15 cellular contexts compared by ENCODE assay signal in the genomic region with DNA sequence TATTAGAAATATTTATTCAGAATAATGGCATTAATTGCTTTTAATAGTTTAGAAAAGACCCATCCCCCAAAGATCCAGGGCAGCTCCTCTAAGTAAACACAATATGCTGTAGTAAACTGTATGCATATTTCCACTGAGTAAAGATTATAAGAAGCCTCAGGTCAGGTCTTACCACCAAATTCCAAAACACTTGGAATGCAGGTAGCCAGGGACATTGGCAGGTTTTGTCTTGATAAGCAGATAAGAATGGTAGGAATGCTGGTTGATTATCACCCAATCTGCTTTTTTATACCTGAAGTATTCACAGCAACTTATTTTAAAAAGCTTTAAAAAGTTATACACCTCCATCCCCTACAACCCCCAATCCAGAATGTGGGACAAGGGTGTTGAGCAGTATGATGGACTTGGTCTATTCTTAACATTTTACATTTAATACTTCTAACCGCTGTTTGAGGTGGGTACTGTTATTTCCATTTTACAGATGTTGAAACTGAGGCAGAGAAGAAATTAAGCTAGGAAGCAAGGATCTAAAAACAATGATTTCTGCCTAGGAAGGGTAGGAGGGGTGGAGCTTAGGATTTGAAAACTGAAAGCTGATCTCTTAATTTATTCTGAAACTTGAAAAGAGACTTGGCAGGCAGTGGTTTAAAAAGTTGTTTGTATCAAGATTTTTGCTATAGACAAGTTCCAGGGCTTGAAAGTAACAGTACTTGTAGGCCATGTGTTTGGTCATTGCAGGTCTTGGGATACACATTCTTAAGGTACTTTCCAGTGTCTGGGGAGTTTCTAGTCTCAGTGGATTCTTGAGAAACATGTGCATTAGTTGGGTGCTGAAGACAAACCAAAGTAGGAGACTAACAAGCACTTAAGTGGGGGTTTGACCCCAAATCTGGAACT. TPM values are rescaled to one million over a fixed set of nuclear protein-coding genes. Genes with fewer than 3 reads are reported as not detected.
DNase-seq lines count a peak whose midpoint lies in the region; ATAC-seq lines count a peak whose summit lies in the region.
"Had no signal": no experiment of that assay in that cellular context is flagged by ENCODE, and none has a peak within 500 bp of the region (broad histone marks: within the 10 kb centered on the region; RNA-seq: fewer than 3 reads in every experiment).

No MANE protein-coding gene starts in this region.

- H3K9me3 Mint-ChIP-seq in activated CD4-positive, alpha-beta memory T cell treated with anti-CD3 and anti-CD28 coated beads for 36 hours: no peaks in the 10 kb centered on the region
- no peaks in the 10 kb centered on the region for H3K9me3 Mint-ChIP-seq in naive thymus-derived CD4-positive, alpha-beta T cell
- H3K9me3 Mint-ChIP-seq: brain had no signal

- no peaks in the 10 kb centered on the region for H3K36me3 Mint-ChIP-seq in activated CD4-positive, alpha-beta memory T cell treated with anti-CD3 and anti-CD28 coated beads for 36 hours
- H3K36me3 Mint-ChIP-seq in naive thymus-derived CD4-positive, alpha-beta T cell: no peaks in the 10 kb centered on the region
- H3K36me3 Mint-ChIP-seq: brain had no signal

- H3K4me3 ChIP-seq in naive thymus-derived CD4-positive, alpha-beta T cell (ENCODE audit: low read length): no peak overlapping the region
- H3K4me3 ChIP-seq in H7 (ENCODE audit: insufficient read depth, low read depth, low read length): no peak overlapping the region
- H3K4me3 ChIP-seq: upper lobe of left lung had no signal

- no peaks in the 10 kb centered on the region for H3K27me3 ChIP-seq in naive thymus-derived CD4-positive, alpha-beta T cell (ENCODE audit: control insufficient read depth in 2 of 2, insufficient read depth in 2 of 2, low read length in 2 of 2)
- H3K27me3 ChIP-seq in H7 (ENCODE audit: control insufficient read depth, insufficient read depth, low read length): no peaks in the 10 kb centered on the region
- H3K27me3 ChIP-seq: neutrophil, upper lobe of left lung had no signal

- peaks cover 5 to 10% of the 10 kb centered on the region in 2 donors for H3K4me1 ChIP-seq in naive thymus-derived CD4-positive, alpha-beta T cell (ENCODE audit: control insufficient read depth in 2 of 2, insufficient read depth in 2 of 2, low read length in 2 of 2)
- H3K4me1 ChIP-seq: upper lobe of left lung had no signal

- CTCF ChIA-PET in activated CD4-positive, alpha-beta memory T cell treated with anti-CD3 and anti-CD28 coated beads for 36 hours (lab: Charles Lee): interaction anchor here (0.8 to 1.4 kb wide), 5 partner anchors 9 to 82 kb away, joined by 3 to 7 read pairs (median 4); no protein-coding TSS in a partner anchor
- CTCF ChIA-PET in naive thymus-derived CD4-positive, alpha-beta T cell (lab: Charles Lee): interaction anchor here (1.2 to 1.6 kb wide), 3 partner anchors 8 to 89 kb away, joined by 3 read pairs; no protein-coding TSS in a partner anchor

- H3K36me3 ChIP-seq in naive thymus-derived CD4-positive, alpha-beta T cell (ENCODE audit: control insufficient read depth in 2 of 3, insufficient read depth in 3 of 3, low read length in 3 of 3): no peaks in the 10 kb centered on the region
- no peaks in the 10 kb centered on the region for H3K36me3 ChIP-seq in H7 (replicated peaks; ENCODE audit: control insufficient read depth, insufficient read depth, low read length)
- H3K36me3 ChIP-seq: neutrophil, upper lobe of left lung had no signal

- H3K27ac ChIP-seq in naive thymus-derived CD4-positive, alpha-beta T cell (ENCODE audit: low read depth, low read length): peak overlapping the region; percentile 5
- H3K27ac ChIP-seq: neutrophil, upper lobe of left lung had no signal

- no peak for DNase-seq in activated CD4-positive, CD25-positive, alpha-beta regulatory T cell treated with anti-CD3 and anti-CD28 coated beads, Interleukin-2, amount 50 U/mL, for 72 hours
- DNase-seq in activated CD4-positive, alpha-beta memory T cell treated with anti-CD3 and anti-CD28 coated beads for 36 hours: no peak
- DNase-seq in naive thymus-derived CD4-positive, alpha-beta T cell: no peak
- DNase-seq in NCI-H524 treated with DMSO at 0.1 percent for 48 hours (lab: John Stamatoyannopoulos, UW): no peak
- DNase-seq in H7: no peak
- DNase-seq in mesenteric fat pad (ENCODE audit: low spot score): no peak
- DNase-seq: 8988T, glutamatergic neuron, NCI-H2081, upper lobe of left lung had no signal

- H3K4me3 Mint-ChIP-seq in activated CD4-positive, alpha-beta memory T cell treated with anti-CD3 and anti-CD28 coated beads for 36 hours: no peak overlapping the region
- H3K4me3 Mint-ChIP-seq in naive thymus-derived CD4-positive, alpha-beta T cell: peak overlapping the region in 6 of 10 donors; percentile 15 to 54 (median 35)
- H3K4me3 Mint-ChIP-seq: brain had no signal

- intact Hi-C loops in activated CD4-positive, alpha-beta memory T cell treated with anti-CD3 and anti-CD28 coated beads for 36 hours (cut with micrococcal nuclease): no loop called here
- intact Hi-C loops in naive thymus-derived CD4-positive, alpha-beta T cell (cut with micrococcal nuclease): loop anchor here in 1 of 2 donors (2.0 kb wide), 1 partner anchor 16 kb away; a partner anchor contains a TSS

- no peaks in the 10 kb centered on the region for H3K27me3 Mint-ChIP-seq in activated CD4-positive, alpha-beta memory T cell treated with anti-CD3 and anti-CD28 coated beads for 36 hours
- peaks cover 0 to 2% (median 0%) of the 10 kb centered on the region in 5 donors for H3K27me3 Mint-ChIP-seq in naive thymus-derived CD4-positive, alpha-beta T cell

- peak overlapping the region; percentile 54 for H3K27ac Mint-ChIP-seq in activated CD4-positive, alpha-beta memory T cell treated with anti-CD3 and anti-CD28 coated beads for 36 hours
- H3K27ac Mint-ChIP-seq in naive thymus-derived CD4-positive, alpha-beta T cell: peak overlapping the region; percentile 23 to 87 (median 60)
- H3K27ac Mint-ChIP-seq: brain had no signal

- POLR2A ChIA-PET in activated CD4-positive, alpha-beta memory T cell treated with anti-CD3 and anti-CD28 coated beads for 36 hours (lab: Charles Lee): interaction anchor here (0.6 kb wide), 1 partner anchor 15 kb away, joined by 3 read pairs; no protein-coding TSS in a partner anchor
- POLR2A ChIA-PET in naive thymus-derived CD4-positive, alpha-beta T cell (lab: Charles Lee): interaction anchor here (1.5 to 3.0 kb wide), 2 partner anchors 8 to 16 kb away, joined by 3 to 10 read pairs; a partner anchor contains a TSS

- peaks cover 20% of the 10 kb centered on the region for H3K4me1 Mint-ChIP-seq in activated CD4-positive, alpha-beta memory T cell treated with anti-CD3 and anti-CD28 coated beads for 36 hours (ENCODE audit: low read depth)
- H3K4me1 Mint-ChIP-seq in naive thymus-derived CD4-positive, alpha-beta T cell: peaks cover 9 to 25% (median 17%) of the 10 kb centered on the region in 7 donors
- H3K4me1 Mint-ChIP-seq: brain had no signal

- peak; percentile 17 to 60 for ATAC-seq in activated CD4-positive, CD25-positive, alpha-beta regulatory T cell treated with anti-CD3 and anti-CD28 coated beads, Interleukin-2, amount 50 U/mL, for 24 hours
- ATAC-seq in HG02798 (IDR thresholded peaks at IDR 0.05; ENCODE audit: poor library complexity, unreplicated experiment): peak; percentile 50
- ATAC-seq in naive thymus-derived CD4-positive, alpha-beta T cell: peak; percentile 61
- ATAC-seq: left lobe of liver had no signal

- no peaks in the 10 kb centered on the region for H3K9me3 ChIP-seq in naive thymus-derived CD4-positive, alpha-beta T cell (ENCODE audit: control insufficient read depth in 2 of 3, low read length in 3 of 3)
- H3K9me3 ChIP-seq: neutrophil, upper lobe of left lung had no signal

RNA-seq across cellular contexts. Expression of a gene that starts 15.6 kb away (rescaled TPM):
- 10 to 100 TPM; 19.6 to 24.9 TPM for total RNA-seq in activated CD4-positive, alpha-beta memory T cell treated with anti-CD3 and anti-CD28 coated beads for 36 hours
- 100 to 1,000 TPM in 2 of 5 experiments, 10 to 100 TPM in 3; 37.6 to 143 (median 44.6) TPM for total RNA-seq in naive thymus-derived CD4-positive, alpha-beta T cell
- polyA plus RNA-seq in naive thymus-derived CD4-positive, alpha-beta T cell: 100 to 1,000 TPM; 113 to 122 TPM
- total RNA-seq in H7 (2014; rRNA removed; shearing (Covaris generic)): 21.4 and 22.6 TPM in 2 replicates
- 14.8 TPM for total RNA-seq in mesenteric fat pad
